ENCODE assay signal across 22 cellular contexts in genomic region chr13:43244482-43244881, GRCh38.
"Had no signal": no experiment of that assay in that cellular context is flagged by ENCODE, and none has a peak within 500 bp of the region (broad histone marks: within the 10 kb centered on the region; RNA-seq: fewer than 3 reads in every experiment).

No MANE protein-coding gene starts in this region.

- H3K27me3 Mint-ChIP-seq: progenitor cell of endocrine pancreas had no signal

- H3K27ac ChIP-seq: hepatocyte, left ventricle myocardium inferior, right atrium auricular region, tibial nerve, vagina, WERI-Rb-1 had no signal

- H3K4me3 Mint-ChIP-seq: activated CD4-positive, alpha-beta memory T cell treated with anti-CD3 and anti-CD28 coated beads for 36 hours; activated CD8-positive, alpha-beta memory T cell treated with anti-CD3 and anti-CD28 coated beads, Interleukin-2, amount 10 ng/mL, durations not matched to agents 7 days and 5 days; activated T-cell treated with anti-CD3 and anti-CD28 coated beads, Interleukin-2, amount 50 U/mL, for 24 hours; effector memory CD8-positive, alpha-beta T cell; nephron had no signal

- H3K36me3 Mint-ChIP-seq: activated CD4-positive, alpha-beta memory T cell treated with anti-CD3 and anti-CD28 coated beads for 36 hours; activated CD8-positive, alpha-beta memory T cell treated with anti-CD3 and anti-CD28 coated beads, Interleukin-2, amount 10 ng/mL, durations not matched to agents 7 days and 5 days had no signal

- H3K36me3 ChIP-seq: left ventricle myocardium inferior, right atrium auricular region, tibial nerve, vagina, WERI-Rb-1 had no signal

- DNase-seq: activated CD4-positive, alpha-beta memory T cell treated with anti-CD3 and anti-CD28 coated beads for 36 hours; activated CD8-positive, alpha-beta memory T cell treated with anti-CD3 and anti-CD28 coated beads, Interleukin-2, amount 10 ng/mL, durations not matched to agents 7 days and 5 days; activated naive CD4-positive, alpha-beta T cell treated with anti-CD3 and anti-CD28 coated beads, Interleukin-2, amount 50 U/mL, for 16 hours; activated T-cell treated with anti-CD3 and anti-CD28 coated beads, Interleukin-2, amount 50 U/mL, for 24 hours; dermis blood vessel endothelial cell; effector memory CD8-positive, alpha-beta T cell; left ventricle myocardium inferior; mesendoderm; nucleus accumbens; small intestine; stimulated activated CD4-positive, alpha-beta T cell treated with anti-CD3 and anti-CD28 coated beads, Interleukin-4, amount 100 ng/mL, for 24 hours; stimulated activated CD8-positive, alpha-beta memory T cell treated with anti-CD3 and anti-CD28 coated beads, Interleukin-4, amount 100 ng/mL, for 48 hours; stimulated activated naive CD4-positive, alpha-beta T cell treated with Interleukin-2 at 50 U/mL for 16 hours; substantia nigra; T1000; WERI-Rb-1 had no signal

- H3K4me3 ChIP-seq: hepatocyte, left ventricle myocardium inferior, right atrium auricular region, tibial nerve, vagina had no signal

- H3K4me1 Mint-ChIP-seq: activated CD8-positive, alpha-beta memory T cell treated with anti-CD3 and anti-CD28 coated beads, Interleukin-2, amount 10 ng/mL, durations not matched to agents 7 days and 5 days had no signal

- H3K27me3 ChIP-seq: hepatocyte, right atrium auricular region, tibial nerve, vagina had no signal

- H3K9me3 Mint-ChIP-seq: activated CD4-positive, alpha-beta memory T cell treated with anti-CD3 and anti-CD28 coated beads for 36 hours; activated T-cell treated with anti-CD3 and anti-CD28 coated beads, Interleukin-2, amount 50 U/mL, for 24 hours; effector memory CD8-positive, alpha-beta T cell; nephron had no signal

- H3K27ac Mint-ChIP-seq: activated CD4-positive, alpha-beta memory T cell treated with anti-CD3 and anti-CD28 coated beads for 36 hours; activated CD8-positive, alpha-beta memory T cell treated with anti-CD3 and anti-CD28 coated beads, Interleukin-2, amount 10 ng/mL, durations not matched to agents 7 days and 5 days; activated T-cell treated with anti-CD3 and anti-CD28 coated beads, Interleukin-2, amount 50 U/mL, for 24 hours; effector memory CD8-positive, alpha-beta T cell; nephron; progenitor cell of endocrine pancreas had no signal

- H2AFZ ChIP-seq: hepatocyte had no signal

- ATAC-seq: activated CD8-positive, alpha-beta memory T cell treated with anti-CD3 and anti-CD28 coated beads, Interleukin-2, amount 10 ng/mL, durations not matched to agents 7 days and 5 days; effector memory CD8-positive, alpha-beta T cell had no signal

- H3K4me1 ChIP-seq: right atrium auricular region, tibial nerve, vagina had no signal

- H3K4me2 ChIP-seq: hepatocyte had no signal

- H3K9me3 ChIP-seq: left ventricle myocardium inferior, right atrium auricular region, tibial nerve, vagina had no signal

- H3K79me2 ChIP-seq: hepatocyte had no signal
